13 cellular contexts compared by ENCODE assay signal in the genomic region with DNA sequence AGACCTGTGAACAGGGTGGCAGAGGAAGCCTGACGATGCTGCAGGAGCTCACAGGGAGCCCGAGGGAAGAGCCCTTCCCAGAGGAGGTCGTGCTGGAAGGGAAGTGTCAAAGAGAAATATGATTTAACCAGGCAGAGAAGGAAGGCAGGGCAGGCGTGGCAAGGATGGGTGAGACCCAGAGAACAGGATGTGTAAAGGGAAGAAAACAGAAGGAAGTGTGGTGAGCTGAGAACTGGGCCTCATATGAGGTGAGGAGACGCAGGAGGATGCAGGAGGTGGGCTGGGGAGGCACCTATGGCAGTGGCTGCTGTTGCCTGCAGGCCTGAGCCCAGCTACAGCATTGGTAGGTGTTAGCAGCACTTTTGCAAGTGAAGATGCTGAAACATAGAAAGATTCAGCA.
A peak's percentile ranks its signal among the peaks of the same experiment; 100 is the strongest.
DNase-seq lines count a peak whose midpoint lies in the region; ATAC-seq and TF ChIP-seq lines count a peak whose summit lies in the region.
"Had no signal": no experiment of that assay in that cellular context is flagged by ENCODE, and none has a peak within 500 bp of the region (broad histone marks: within the 10 kb centered on the region; RNA-seq: fewer than 3 reads in every experiment).

No MANE protein-coding gene starts in this region.

- H3K4me1 ChIP-seq in CD8-positive, alpha-beta T cell (ENCODE audit: insufficient read depth, low read length): peaks cover 11% of the 10 kb centered on the region
- H3K4me1 ChIP-seq in mucosa of descending colon (ENCODE audit: low read depth) (no peaks in the 10 kb centered on the region), tibial artery (no peaks in the 10 kb centered on the region)

- CTCF ChIA-PET in CD8-positive, alpha-beta T cell (lab: Charles Lee): interaction anchor here (1.0 kb wide), 1 partner anchor 179 kb away, joined by 3 read pairs; no protein-coding TSS in a partner anchor
- CTCF ChIA-PET in activated B cell treated with CpG ODN at 0.5 μM for 24 hours (lab: Charles Lee): interaction anchor here (1.1 kb wide), 1 partner anchor 172 kb away, joined by 3 read pairs; no protein-coding TSS in a partner anchor

- no peaks in the 10 kb centered on the region for H3K27me3 ChIP-seq in CD8-positive, alpha-beta T cell (ENCODE audit: insufficient read depth, low read length)
- H3K27me3 ChIP-seq in tibial artery: no peaks in the 10 kb centered on the region
- H3K27me3 ChIP-seq: heart right ventricle had no signal

- POLR2A ChIA-PET in CD8-positive, alpha-beta T cell (lab: Charles Lee): no interaction called here
- POLR2A ChIA-PET in activated B cell treated with CpG ODN at 0.5 μM for 24 hours (lab: Charles Lee): interaction anchor here (0.7 to 2.5 kb wide), 4 partner anchors 12 to 27 kb away, joined by 3 to 11 read pairs (median 4); no protein-coding TSS in a partner anchor

- no peaks in the 10 kb centered on the region for H3K9me3 Mint-ChIP-seq in CD8-positive, alpha-beta T cell
- H3K9me3 Mint-ChIP-seq in activated B cell treated with CpG ODN at 0.5 μM for 24 hours: peaks cover 2% of the 10 kb centered on the region

- intact Hi-C loops in CD8-positive, alpha-beta T cell (cut with DNase I, micrococcal nuclease): no loop called here
- intact Hi-C loops in activated B cell treated with CpG ODN at 0.5 μM for 24 hours (cut with micrococcal nuclease) (loop anchor here (5.0 kb wide), 1 partner anchor 41 kb away; no protein-coding TSS in a partner anchor), mucosa of descending colon (cut with DNase I, micrococcal nuclease) (no loop called here), tibial artery (cut with DNase I; ENCODE audit: low total_unique reads) (no loop called here)

- peak; percentile 62 for ATAC-seq in CD8-positive, alpha-beta T cell
- peak; percentile 60 for ATAC-seq in GM21825 (IDR thresholded peaks at IDR 0.05; ENCODE audit: unreplicated experiment)
- ATAC-seq in activated B cell treated with CpG ODN at 0.5 μM for 24 hours (ENCODE audit: low read depth): peak; percentile 57
- ATAC-seq in mucosa of descending colon: peak; percentile 72
- ATAC-seq: heart right ventricle had no signal

- H3K27ac ChIP-seq in CD8-positive, alpha-beta T cell (ENCODE audit: low read depth, low read length): no peak overlapping the region
- H3K27ac ChIP-seq in tibial artery: no peak overlapping the region
- H3K27ac ChIP-seq: heart right ventricle had no signal

- peaks cover 29% of the 10 kb centered on the region for H3K4me1 Mint-ChIP-seq in CD8-positive, alpha-beta T cell (ENCODE audit: low read depth)
- H3K4me1 Mint-ChIP-seq in activated B cell treated with CpG ODN at 0.5 μM for 24 hours: peaks cover 49% of the 10 kb centered on the region

- peaks cover 3% of the 10 kb centered on the region for H3K27me3 Mint-ChIP-seq in CD8-positive, alpha-beta T cell (ENCODE audit: low read depth)
- H3K27me3 Mint-ChIP-seq in activated B cell treated with CpG ODN at 0.5 μM for 24 hours: no peaks in the 10 kb centered on the region

- peak overlapping the region; percentile 56 for H3K27ac Mint-ChIP-seq in CD8-positive, alpha-beta T cell
- peak overlapping the region; percentile 72 for H3K27ac Mint-ChIP-seq in activated B cell treated with CpG ODN at 0.5 μM for 24 hours

- H3K36me3 Mint-ChIP-seq in CD8-positive, alpha-beta T cell: no peaks in the 10 kb centered on the region
- no peaks in the 10 kb centered on the region for H3K36me3 Mint-ChIP-seq in activated B cell treated with CpG ODN at 0.5 μM for 24 hours (ENCODE audit: low read depth)

- H3K4me3 Mint-ChIP-seq in CD8-positive, alpha-beta T cell: peak overlapping the region; percentile 23
- peak overlapping the region; percentile 12 for H3K4me3 Mint-ChIP-seq in activated B cell treated with CpG ODN at 0.5 μM for 24 hours

- H3K4me3 ChIP-seq in CD8-positive, alpha-beta T cell (ENCODE audit: low read depth, low read length): no peak overlapping the region
- H3K4me3 ChIP-seq in mucosa of descending colon (no peak overlapping the region), tibial artery (no peak overlapping the region)
- H3K4me3 ChIP-seq: heart right ventricle had no signal

- H3K9me3 ChIP-seq in CD8-positive, alpha-beta T cell (ENCODE audit: low read length): no peaks in the 10 kb centered on the region
- H3K9me3 ChIP-seq in mucosa of descending colon (no peaks in the 10 kb centered on the region), tibial artery (no peaks in the 10 kb centered on the region)
- H3K9me3 ChIP-seq: heart right ventricle had no signal

- DNase-seq in CD8-positive, alpha-beta T cell: peak in 2 of 7 experiments; percentile 2 to 68
- DNase-seq in activated B cell treated with CpG ODN at 0.5 μM for 24 hours (no peak), mucosa of descending colon (no peak), tibial artery (no peak), HPDE6-E6E7 (ENCODE audit: extremely low spot score) (no peak), islet precursor cell (no peak), GM20000 (ENCODE audit: low spot score) (no peak)
- DNase-seq: activated CD4-positive, alpha-beta T cell treated with anti-CD3 and anti-CD28 coated beads, Interleukin-2, amount 50 U/mL, for 4 hours; AML-193; DMS79 treated with DMSO at 0.1 percent for 48 hours; heart right ventricle; trophoblast cell had no signal

- H3K36me3 ChIP-seq in CD8-positive, alpha-beta T cell (ENCODE audit: insufficient read depth, low read length): no peaks in the 10 kb centered on the region
- H3K36me3 ChIP-seq in mucosa of descending colon (ENCODE audit: low read depth) (no peaks in the 10 kb centered on the region), tibial artery (no peaks in the 10 kb centered on the region)
- H3K36me3 ChIP-seq: heart right ventricle had no signal

- TF ChIP-seq CTCF in CD8-positive, alpha-beta T cell (IDR thresholded peaks at IDR 0.05): no peak
- TF ChIP-seq CTCF in activated B cell treated with CpG ODN at 0.5 μM for 24 hours (IDR thresholded peaks at IDR 0.05): no peak
- no peak for TF ChIP-seq CTCF in mucosa of descending colon (IDR thresholded peaks at IDR 0.05)
- no peak for TF ChIP-seq CTCF in tibial artery (IDR thresholded peaks at IDR 0.05)
- TF ChIP-seq CTCF in GM20000 (IDR thresholded peaks at IDR 0.05; ENCODE audit: extremely low read depth, missing control alignments): no peak
